ENCODE assay signal across 1 cellular context in the genomic region with DNA sequence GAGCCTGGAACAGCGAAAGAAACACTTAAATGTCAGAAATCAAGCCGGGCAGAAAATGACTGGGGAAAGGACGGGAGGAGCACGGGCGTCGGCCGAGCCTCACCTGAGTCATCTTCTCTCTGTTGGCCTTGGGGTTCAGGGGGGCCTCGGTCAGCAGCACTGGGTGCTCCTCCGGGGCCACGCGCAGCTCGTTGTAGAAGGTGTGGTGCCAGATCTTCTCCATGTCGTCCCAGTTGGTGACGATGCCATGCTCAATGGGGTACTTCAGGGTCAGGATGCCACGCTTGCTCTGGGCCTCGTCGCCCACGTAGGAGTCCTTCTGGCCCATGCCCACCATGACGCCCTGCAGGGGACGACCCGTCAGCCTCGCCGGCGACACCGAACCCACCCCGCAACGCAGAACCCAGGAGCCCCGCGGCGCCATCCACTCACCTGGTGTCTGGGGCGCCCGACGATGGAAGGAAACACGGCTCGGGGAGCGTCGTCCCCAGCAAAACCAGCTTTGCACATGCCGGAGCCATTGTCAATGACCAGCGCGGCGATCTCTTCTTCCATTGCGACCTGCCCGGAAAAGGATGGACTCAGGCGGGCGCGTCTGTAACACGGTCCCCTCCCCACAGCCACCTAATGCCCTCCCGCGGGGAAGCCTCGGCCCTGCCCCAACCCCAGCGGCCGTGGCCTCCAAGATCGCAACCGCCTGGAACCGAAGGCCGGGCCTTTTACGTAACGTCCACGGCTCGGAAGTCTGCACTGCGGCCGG.
TF ChIP-seq lines count a peak whose summit lies in the region.

No MANE protein-coding gene starts in this region.

TF ChIP-seq in K562, 482 proteins besides CTCF, POLR2A, EP300 and RAD21 (continued from another document and continues in another):
- no peak for TF ChIP-seq HMGXB4 (CRISPR knock-in tag; IDR thresholded peaks at IDR 0.05)
- no peak for TF ChIP-seq SLC30A9 (CRISPR knock-in tag; IDR thresholded peaks at IDR 0.05)
- TF ChIP-seq SMAD3 (CRISPR knock-in tag; conservative IDR thresholded peaks at IDR 0.05) = peak; percentile 48; the same call in 1 of the 2 replicates
- no peak for TF ChIP-seq NFIC (IDR thresholded peaks at IDR 0.05)
- no peak for TF ChIP-seq NEUROD1 (IDR thresholded peaks at IDR 0.05; ENCODE audit: borderline replicate concordance, low read depth, low read length, partially characterized antibody)
- no peak for TF ChIP-seq ZBED1 (IDR thresholded peaks at IDR 0.05)
- no peak for TF ChIP-seq EHMT2 (IDR thresholded peaks at IDR 0.05)
- no peak for TF ChIP-seq ZNF324 (CRISPR knock-in tag; IDR thresholded peaks at IDR 0.05)
- TF ChIP-seq BHLHE40 (IDR thresholded peaks at IDR 0.05; ENCODE audit: low read length) = no peak
- TF ChIP-seq ARID2 (IDR thresholded peaks at IDR 0.05) = no peak
- no peak for TF ChIP-seq YBX1 (IDR thresholded peaks at IDR 0.05)
- TF ChIP-seq ZNF239 (CRISPR knock-in tag; IDR thresholded peaks at IDR 0.05) = no peak
- no peak for TF ChIP-seq MCM2 (IDR thresholded peaks at IDR 0.05; ENCODE audit: low read depth)
- TF ChIP-seq, protein P1, sequence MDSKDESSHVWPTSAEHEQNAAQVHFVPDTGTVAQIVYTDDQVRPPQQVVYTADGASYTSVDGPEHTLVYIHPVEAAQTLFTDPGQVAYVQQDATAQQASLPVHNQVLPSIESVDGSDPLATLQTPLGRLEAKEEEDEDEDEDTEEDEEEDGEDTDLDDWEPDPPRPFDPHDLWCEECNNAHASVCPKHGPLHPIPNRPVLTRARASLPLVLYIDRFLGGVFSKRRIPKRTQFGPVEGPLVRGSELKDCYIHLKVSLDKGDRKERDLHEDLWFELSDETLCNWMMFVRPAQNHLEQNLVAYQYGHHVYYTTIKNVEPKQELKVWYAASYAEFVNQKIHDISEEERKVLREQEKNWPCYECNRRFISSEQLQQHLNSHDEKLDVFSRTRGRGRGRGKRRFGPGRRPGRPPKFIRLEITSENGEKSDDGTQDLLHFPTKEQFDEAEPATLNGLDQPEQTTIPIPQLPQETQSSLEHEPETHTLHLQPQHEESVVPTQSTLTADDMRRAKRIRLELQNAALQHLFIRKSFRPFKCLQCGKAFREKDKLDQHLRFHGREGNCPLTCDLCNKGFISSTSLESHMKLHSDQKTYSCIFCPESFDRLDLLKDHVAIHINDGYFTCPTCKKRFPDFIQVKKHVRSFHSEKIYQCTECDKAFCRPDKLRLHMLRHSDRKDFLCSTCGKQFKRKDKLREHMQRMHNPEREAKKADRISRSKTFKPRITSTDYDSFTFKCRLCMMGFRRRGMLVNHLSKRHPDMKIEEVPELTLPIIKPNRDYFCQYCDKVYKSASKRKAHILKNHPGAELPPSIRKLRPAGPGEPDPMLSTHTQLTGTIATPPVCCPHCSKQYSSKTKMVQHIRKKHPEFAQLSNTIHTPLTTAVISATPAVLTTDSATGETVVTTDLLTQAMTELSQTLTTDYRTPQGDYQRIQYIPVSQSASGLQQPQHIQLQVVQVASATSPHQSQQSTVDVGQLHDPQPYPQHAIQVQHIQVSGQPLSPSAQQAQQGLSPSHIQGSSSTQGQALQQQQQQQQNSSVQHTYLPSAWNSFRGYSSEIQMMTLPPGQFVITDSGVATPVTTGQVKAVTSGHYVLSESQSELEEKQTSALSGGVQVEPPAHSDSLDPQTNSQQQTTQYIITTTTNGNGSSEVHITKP (IDR thresholded peaks at IDR 0.05; ENCODE audit: partially characterized antibody) = no peak
- TF ChIP-seq TCF7 (IDR thresholded peaks at IDR 0.05; ENCODE audit: borderline replicate concordance) = no peak
- no peak for TF ChIP-seq USF2 (CRISPR knock-in tag; IDR thresholded peaks at IDR 0.05)
- no peak for TF ChIP-seq PPARD (CRISPR knock-in tag; IDR thresholded peaks at IDR 0.05)
- no peak for TF ChIP-seq CCAR2 (IDR thresholded peaks at IDR 0.05; ENCODE audit: low read depth, low read length)
- no peak for TF ChIP-seq ZKSCAN3 (CRISPR knock-in tag; IDR thresholded peaks at IDR 0.05)
- no peak for TF ChIP-seq ERF (CRISPR knock-in tag; IDR thresholded peaks at IDR 0.05)
- TF ChIP-seq CBX8 (IDR thresholded peaks at IDR 0.05; ENCODE audit: borderline replicate concordance, extremely low read depth, low read depth, low read length, poor library complexity, severe bottlenecking) = no peak
- TF ChIP-seq ZNF347 (CRISPR knock-in tag; IDR thresholded peaks at IDR 0.05; ENCODE audit: low read depth) = no peak
- no peak for TF ChIP-seq SETDB1 (IDR thresholded peaks at IDR 0.05; ENCODE audit: low read length)
- no peak for TF ChIP-seq TAF9B (IDR thresholded peaks at IDR 0.05; ENCODE audit: partially characterized antibody)
- no peak for TF ChIP-seq STAT5A (IDR thresholded peaks at IDR 0.05; ENCODE audit: borderline replicate concordance, low read length)
- no peak for TF ChIP-seq ARID1B (IDR thresholded peaks at IDR 0.05)
- TF ChIP-seq BACH1 (tag; IDR thresholded peaks at IDR 0.05) = no peak
- no peak; the same call in 1 of the 2 replicates for TF ChIP-seq POLR2AphosphoS5 (IDR thresholded peaks at IDR 0.05; ENCODE audit: control insufficient read depth, insufficient read depth, low read depth, low read length)
- TF ChIP-seq NCOR1 (IDR thresholded peaks at IDR 0.05) = no peak
- TF ChIP-seq RBBP5 (IDR thresholded peaks at IDR 0.05; ENCODE audit: borderline replicate concordance, insufficient read depth, low read length, poor library complexity, severe bottlenecking) = peak; percentile 46
- no peak for TF ChIP-seq EZH2 (IDR thresholded peaks at IDR 0.05; ENCODE audit: borderline replicate concordance, low read depth, low read length)
- TF ChIP-seq, protein P2, sequence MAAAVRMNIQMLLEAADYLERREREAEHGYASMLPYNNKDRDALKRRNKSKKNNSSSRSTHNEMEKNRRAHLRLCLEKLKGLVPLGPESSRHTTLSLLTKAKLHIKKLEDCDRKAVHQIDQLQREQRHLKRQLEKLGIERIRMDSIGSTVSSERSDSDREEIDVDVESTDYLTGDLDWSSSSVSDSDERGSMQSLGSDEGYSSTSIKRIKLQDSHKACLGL (CRISPR knock-in tag; IDR thresholded peaks at IDR 0.05; ENCODE audit: borderline replicate concordance, poor library complexity, severe bottlenecking) = no peak
- TF ChIP-seq ZNF696 (CRISPR knock-in tag; conservative IDR thresholded peaks at IDR 0.05) = no peak
- TF ChIP-seq ZNF316 (IDR thresholded peaks at IDR 0.05) = no peak
- no peak for TF ChIP-seq NRF1 (conservative IDR thresholded peaks at IDR 0.05 in 1 of 2, IDR thresholded peaks at IDR 0.05 in 1 of 2)
- no peak for TF ChIP-seq MCM5 (IDR thresholded peaks at IDR 0.05; ENCODE audit: low read depth)
- TF ChIP-seq, protein P3, sequence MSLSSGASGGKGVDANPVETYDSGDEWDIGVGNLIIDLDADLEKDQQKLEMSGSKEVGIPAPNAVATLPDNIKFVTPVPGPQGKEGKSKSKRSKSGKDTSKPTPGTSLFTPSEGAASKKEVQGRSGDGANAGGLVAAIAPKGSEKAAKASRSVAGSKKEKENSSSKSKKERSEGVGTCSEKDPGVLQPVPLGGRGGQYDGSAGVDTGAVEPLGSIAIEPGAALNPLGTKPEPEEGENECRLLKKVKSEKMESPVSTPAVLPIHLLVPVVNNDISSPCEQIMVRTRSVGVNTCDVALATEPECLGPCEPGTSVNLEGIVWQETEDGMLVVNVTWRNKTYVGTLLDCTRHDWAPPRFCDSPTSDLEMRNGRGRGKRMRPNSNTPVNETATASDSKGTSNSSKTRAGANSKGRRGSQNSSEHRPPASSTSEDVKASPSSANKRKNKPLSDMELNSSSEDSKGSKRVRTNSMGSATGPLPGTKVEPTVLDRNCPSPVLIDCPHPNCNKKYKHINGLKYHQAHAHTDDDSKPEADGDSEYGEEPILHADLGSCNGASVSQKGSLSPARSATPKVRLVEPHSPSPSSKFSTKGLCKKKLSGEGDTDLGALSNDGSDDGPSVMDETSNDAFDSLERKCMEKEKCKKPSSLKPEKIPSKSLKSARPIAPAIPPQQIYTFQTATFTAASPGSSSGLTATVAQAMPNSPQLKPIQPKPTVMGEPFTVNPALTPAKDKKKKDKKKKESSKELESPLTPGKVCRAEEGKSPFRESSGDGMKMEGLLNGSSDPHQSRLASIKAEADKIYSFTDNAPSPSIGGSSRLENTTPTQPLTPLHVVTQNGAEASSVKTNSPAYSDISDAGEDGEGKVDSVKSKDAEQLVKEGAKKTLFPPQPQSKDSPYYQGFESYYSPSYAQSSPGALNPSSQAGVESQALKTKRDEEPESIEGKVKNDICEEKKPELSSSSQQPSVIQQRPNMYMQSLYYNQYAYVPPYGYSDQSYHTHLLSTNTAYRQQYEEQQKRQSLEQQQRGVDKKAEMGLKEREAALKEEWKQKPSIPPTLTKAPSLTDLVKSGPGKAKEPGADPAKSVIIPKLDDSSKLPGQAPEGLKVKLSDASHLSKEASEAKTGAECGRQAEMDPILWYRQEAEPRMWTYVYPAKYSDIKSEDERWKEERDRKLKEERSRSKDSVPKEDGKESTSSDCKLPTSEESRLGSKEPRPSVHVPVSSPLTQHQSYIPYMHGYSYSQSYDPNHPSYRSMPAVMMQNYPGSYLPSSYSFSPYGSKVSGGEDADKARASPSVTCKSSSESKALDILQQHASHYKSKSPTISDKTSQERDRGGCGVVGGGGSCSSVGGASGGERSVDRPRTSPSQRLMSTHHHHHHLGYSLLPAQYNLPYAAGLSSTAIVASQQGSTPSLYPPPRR (CRISPR knock-in tag; IDR thresholded peaks at IDR 0.05; ENCODE audit: borderline replicate concordance) = no peak
- TF ChIP-seq KLF10 (CRISPR knock-in tag; IDR thresholded peaks at IDR 0.05) = no peak
- TF ChIP-seq ZNF707 (CRISPR knock-in tag; conservative IDR thresholded peaks at IDR 0.05) = no peak
- no peak for TF ChIP-seq SMARCC2 (IDR thresholded peaks at IDR 0.05; ENCODE audit: low read depth)
- TF ChIP-seq GABPA (tag; conservative IDR thresholded peaks at IDR 0.05; ENCODE audit: low read depth) = no peak
- no peak for TF ChIP-seq ZC3H11A (IDR thresholded peaks at IDR 0.05; ENCODE audit: low read depth, low read length)
- TF ChIP-seq ZNF124 (CRISPR knock-in tag; IDR thresholded peaks at IDR 0.05) = no peak
- no peak for TF ChIP-seq MTA2 (IDR thresholded peaks at IDR 0.05; ENCODE audit: low read depth)
- peak in 1 of 3 experiments; percentile 19 for TF ChIP-seq YY1 (IDR thresholded peaks at IDR 0.05; ENCODE audit: borderline replicate concordance in 1 of 3, control insufficient read depth in 1 of 3, extremely low read depth in 1 of 3, insufficient read depth in 3 of 3, insufficient read length in 1 of 3, insufficient replicate concordance in 2 of 3, low read depth in 1 of 3, low read length in 2 of 3)
- peak; percentile 74 for TF ChIP-seq SUPT5H (IDR thresholded peaks at IDR 0.05)
- TF ChIP-seq, protein P4, sequence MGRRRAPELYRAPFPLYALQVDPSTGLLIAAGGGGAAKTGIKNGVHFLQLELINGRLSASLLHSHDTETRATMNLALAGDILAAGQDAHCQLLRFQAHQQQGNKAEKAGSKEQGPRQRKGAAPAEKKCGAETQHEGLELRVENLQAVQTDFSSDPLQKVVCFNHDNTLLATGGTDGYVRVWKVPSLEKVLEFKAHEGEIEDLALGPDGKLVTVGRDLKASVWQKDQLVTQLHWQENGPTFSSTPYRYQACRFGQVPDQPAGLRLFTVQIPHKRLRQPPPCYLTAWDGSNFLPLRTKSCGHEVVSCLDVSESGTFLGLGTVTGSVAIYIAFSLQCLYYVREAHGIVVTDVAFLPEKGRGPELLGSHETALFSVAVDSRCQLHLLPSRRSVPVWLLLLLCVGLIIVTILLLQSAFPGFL (CRISPR knock-in tag; IDR thresholded peaks at IDR 0.05) = peak; percentile 73; the same call in 1 of the 2 replicates
- no peak for TF ChIP-seq HDAC6 (IDR thresholded peaks at IDR 0.05; ENCODE audit: low read depth, low read length)
- TF ChIP-seq, protein P5, sequence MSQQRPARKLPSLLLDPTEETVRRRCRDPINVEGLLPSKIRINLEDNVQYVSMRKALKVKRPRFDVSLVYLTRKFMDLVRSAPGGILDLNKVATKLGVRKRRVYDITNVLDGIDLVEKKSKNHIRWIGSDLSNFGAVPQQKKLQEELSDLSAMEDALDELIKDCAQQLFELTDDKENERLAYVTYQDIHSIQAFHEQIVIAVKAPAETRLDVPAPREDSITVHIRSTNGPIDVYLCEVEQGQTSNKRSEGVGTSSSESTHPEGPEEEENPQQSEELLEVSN (IDR thresholded peaks at IDR 0.05; ENCODE audit: borderline replicate concordance in 1 of 2, extremely low read depth in 1 of 2, insufficient read depth in 1 of 2, insufficient read length in 1 of 2, low read depth in 1 of 2, low read length in 1 of 2, poor library complexity in 1 of 2, severe bottlenecking in 1 of 2) = peak in 1 of 2 experiments; percentile 18
- TF ChIP-seq, protein P6, sequence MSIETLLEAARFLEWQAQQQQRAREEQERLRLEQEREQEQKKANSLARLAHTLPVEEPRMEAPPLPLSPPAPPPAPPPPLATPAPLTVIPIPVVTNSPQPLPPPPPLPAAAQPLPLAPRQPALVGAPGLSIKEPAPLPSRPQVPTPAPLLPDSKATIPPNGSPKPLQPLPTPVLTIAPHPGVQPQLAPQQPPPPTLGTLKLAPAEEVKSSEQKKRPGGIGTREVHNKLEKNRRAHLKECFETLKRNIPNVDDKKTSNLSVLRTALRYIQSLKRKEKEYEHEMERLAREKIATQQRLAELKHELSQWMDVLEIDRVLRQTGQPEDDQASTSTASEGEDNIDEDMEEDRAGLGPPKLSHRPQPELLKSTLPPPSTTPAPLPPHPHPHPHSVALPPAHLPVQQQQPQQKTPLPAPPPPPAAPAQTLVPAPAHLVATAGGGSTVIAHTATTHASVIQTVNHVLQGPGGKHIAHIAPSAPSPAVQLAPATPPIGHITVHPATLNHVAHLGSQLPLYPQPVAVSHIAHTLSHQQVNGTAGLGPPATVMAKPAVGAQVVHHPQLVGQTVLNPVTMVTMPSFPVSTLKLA (conservative IDR thresholded peaks at IDR 0.05) = no peak
- TF ChIP-seq LARP7 (IDR thresholded peaks at IDR 0.05) = no peak
